ENCODE assay signal across 8 cellular contexts in genomic region chr22:19629720-19630419, GRCh38.
DNase-seq lines count a peak whose midpoint lies in the region; ATAC-seq, FAIRE-seq and TF ChIP-seq lines count a peak whose summit lies in the region.

No MANE protein-coding gene starts in this region.

- H3K27ac ChIP-seq in dorsolateral prefrontal cortex, result peak overlapping the region in 2 of 59 donors; percentile 22 to 37

- peak; percentile 53 to 98 (median 90) for TF ChIP-seq CTCF in dorsolateral prefrontal cortex (IDR thresholded peaks at IDR 0.05 in 54 of 56, conservative IDR thresholded peaks at IDR 0.05 in 2 of 56; ENCODE audit: low read depth in 1 of 56, partially characterized antibody in 56 of 56)

- no peak for ATAC-seq in GM18498 (IDR thresholded peaks at IDR 0.05; ENCODE audit: unreplicated experiment)

- peak; percentile 58 for FAIRE-seq in H54 (lab: Jason Lieb, UNC)

- intact Hi-C loops in dorsolateral prefrontal cortex (cut with DNase I), result loop anchor here (5.0 to 10.0 kb wide), 5 partner anchors 87 to 328 kb away; partner anchors contain the start of genes HIRA (in 1 of the 2) and MRPL40 (in 1 of the 2)

- peak overlapping the region in 3 of 59 donors; percentile 5 to 27 (median 15) for H3K4me3 ChIP-seq in dorsolateral prefrontal cortex

- peak; percentile 63 to 65 for DNase-seq in AML-193 (lab: John Stamatoyannopoulos, UW)
- peak; percentile 75 for DNase-seq in H54 (ENCODE audit: insufficient read length, low spot score)
- peak; percentile 62 to 86 for DNase-seq in NCI-H524 (lab: John Stamatoyannopoulos, UW)
- DNase-seq in activated CD4-positive, alpha-beta T cell treated with anti-CD3 and anti-CD28 coated beads, Interleukin-2, amount 50 U/mL, for 4 hours, result peak; percentile 86 to 89
- peak; percentile 63 to 86 (median 77) for DNase-seq in dorsolateral prefrontal cortex
- peak; percentile 83 to 91 for DNase-seq in lung microvascular endothelial cell (ENCODE audit: low read depth in 2 of 2)
- DNase-seq in stimulated activated CD8-positive, alpha-beta memory T cell treated with anti-CD3 and anti-CD28 coated beads, Interleukin-12 subunit alpha, Interleukin-12 subunit beta, amount 100 ng/mL, for 24 hours (ENCODE audit: extremely low read depth), result peak; percentile 55

- TF ChIP-seq POLR2A in H54 (IDR thresholded peaks at IDR 0.05; ENCODE audit: low read depth, low read length), result no peak

- peaks cover 0 to 7% (median 0%) of the 10 kb centered on the region in 45 donors for H3K27me3 ChIP-seq in dorsolateral prefrontal cortex
